ENCODE assay signal across 34 cellular contexts in the genomic region with DNA sequence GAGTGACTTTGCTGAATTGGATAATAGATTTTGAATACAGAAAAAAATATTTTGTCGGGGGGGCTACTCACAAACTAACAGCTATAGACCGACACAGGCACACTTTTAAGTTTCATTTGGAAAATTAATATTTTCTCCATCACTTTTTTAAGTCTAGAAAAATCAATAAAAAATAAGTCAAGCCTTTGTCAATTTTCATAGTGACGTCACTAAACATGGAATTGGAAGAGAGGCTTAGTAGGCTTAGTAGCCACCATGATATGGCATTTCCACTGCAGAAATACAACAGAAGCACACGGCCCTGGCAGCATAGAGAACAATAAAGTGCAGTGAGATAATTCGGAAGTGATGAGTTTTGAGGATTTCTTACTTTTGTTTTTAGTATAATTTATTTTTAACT.
"Had no signal": no experiment of that assay in that cellular context is flagged by ENCODE, and none has a peak within 500 bp of the region (broad histone marks: within the 10 kb centered on the region; RNA-seq: fewer than 3 reads in every experiment).

No MANE protein-coding gene starts in this region.

- DNase-seq: Karpas-422, Kasumi-1, MG63, MM.1S, MV-4-11, NCI-H1048, NCI-H1092, NCI-H1092 treated with DMSO at 0.1 percent for 48 hours, NCI-H1105, NCI-H1105 treated with DMSO at 0.1 percent for 48 hours, NCI-H1417, NCI-H1417 treated with DMSO at 0.1 percent for 48 hours, NCI-H1436, NCI-H1436 treated with DMSO at 0.1 percent for 48 hours, NCI-H146, NCI-H1694, NCI-H1694 treated with DMSO at 0.1 percent for 48 hours, NCI-H187, NCI-H187 treated with DMSO at 0.1 percent for 48 hours, NCI-H1930, NCI-H2029, NCI-H2029 treated with DMSO at 0.1 percent for 48 hours, NCI-H2081, NCI-H2081 treated with DMSO at 0.1 percent for 48 hours, NCI-H2107, NCI-H2171, NCI-H2171 treated with DMSO at 0.1 percent for 48 hours, NCI-H2227 treated with DMSO at 0.1 percent for 48 hours, NCI-H226, NCI-H345, NCI-H446, NCI-H446 treated with DMSO at 0.1 percent for 48 hours, NCI-H510A, NCI-H510A treated with DMSO at 0.1 percent for 48 hours had no signal

- H3K27me3 ChIP-seq: MG63 had no signal

- H3K9me3 ChIP-seq: MG63 had no signal

- H3K36me3 ChIP-seq: MG63 had no signal

- H3K4me3 ChIP-seq: MG63 had no signal
